Comparison of ENCODE assay signal across 16 cellular contexts in the genomic region with DNA sequence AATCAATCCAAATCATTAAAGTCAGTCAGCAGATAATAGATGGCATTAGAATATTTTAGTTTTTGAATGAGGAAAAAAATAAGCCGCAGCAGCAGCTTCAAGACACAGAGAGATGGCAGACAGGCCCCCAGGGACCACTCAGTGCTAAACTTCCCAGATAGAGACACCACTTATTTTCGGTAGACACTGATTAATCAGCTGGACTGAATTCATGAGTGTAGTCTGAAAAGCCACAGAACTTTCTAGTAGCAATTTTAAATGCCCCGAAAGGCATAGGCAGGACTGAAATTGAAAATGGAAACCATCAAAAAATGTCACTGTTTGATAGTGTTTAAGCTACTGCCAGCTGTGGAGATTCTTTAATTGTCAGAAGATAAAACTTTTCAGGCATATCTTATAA. TPM values are rescaled to one million over a fixed set of nuclear protein-coding genes. Genes with fewer than 3 reads are reported as not detected.
DNase-seq lines count a peak whose midpoint lies in the region; ATAC-seq and TF ChIP-seq lines count a peak whose summit lies in the region.
"Had no signal": no experiment of that assay in that cellular context is flagged by ENCODE, and none has a peak within 500 bp of the region (broad histone marks: within the 10 kb centered on the region; RNA-seq: fewer than 3 reads in every experiment).

No MANE protein-coding gene starts in this region.

- H3K27me3 Mint-ChIP-seq in activated T-cell treated with anti-CD3 and anti-CD28 coated beads, Interleukin-2, amount 50 U/mL, for 24 hours = no peaks in the 10 kb centered on the region
- no peaks in the 10 kb centered on the region for H3K27me3 Mint-ChIP-seq in neural progenitor cell (ENCODE audit: insufficient read depth, low read depth)

- H3K4me1 Mint-ChIP-seq in activated T-cell treated with anti-CD3 and anti-CD28 coated beads, Interleukin-2, amount 50 U/mL, for 24 hours (ENCODE audit: low read depth) = peaks cover 20% of the 10 kb centered on the region
- H3K4me1 Mint-ChIP-seq in neural progenitor cell = peaks cover 28% of the 10 kb centered on the region

- no peaks in the 10 kb centered on the region for H4K20me1 ChIP-seq in neural progenitor cell (ENCODE audit: low read depth)

- peaks cover 93% of the 10 kb centered on the region for H3K36me3 Mint-ChIP-seq in activated T-cell treated with anti-CD3 and anti-CD28 coated beads, Interleukin-2, amount 50 U/mL, for 24 hours (ENCODE audit: low read depth)
- H3K36me3 Mint-ChIP-seq in neural progenitor cell = peaks cover 21% of the 10 kb centered on the region

- H3K27me3 ChIP-seq in neural progenitor cell = no peaks in the 10 kb centered on the region
- H3K27me3 ChIP-seq: colonic mucosa had no signal

- no peak overlapping the region for H2AFZ ChIP-seq in neural progenitor cell (replicated peaks)

- H3K9me3 Mint-ChIP-seq in activated T-cell treated with anti-CD3 and anti-CD28 coated beads, Interleukin-2, amount 50 U/mL, for 24 hours = no peaks in the 10 kb centered on the region
- H3K9me3 Mint-ChIP-seq in neural progenitor cell = no peaks in the 10 kb centered on the region

- H3K9ac ChIP-seq in neural progenitor cell = no peak overlapping the region

- H3K36me3 ChIP-seq in neural progenitor cell = no peaks in the 10 kb centered on the region
- H3K36me3 ChIP-seq: colonic mucosa had no signal

- no peak overlapping the region for H3K4me3 Mint-ChIP-seq in activated T-cell treated with anti-CD3 and anti-CD28 coated beads, Interleukin-2, amount 50 U/mL, for 24 hours
- H3K4me3 Mint-ChIP-seq in neural progenitor cell = no peak overlapping the region

- ATAC-seq in GM21619 (IDR thresholded peaks at IDR 0.05; ENCODE audit: unreplicated experiment) (peak; percentile 75), HG03108 (IDR thresholded peaks at IDR 0.05; ENCODE audit: unreplicated experiment) (peak; percentile 81), left colon (no peak)
- ATAC-seq: HCT116 had no signal

- peak overlapping the region; percentile 45 for H3K4me2 ChIP-seq in neural progenitor cell

- intact Hi-C loops in left colon (cut with DNase I, micrococcal nuclease) = no loop called here

- H3K79me2 ChIP-seq in neural progenitor cell (ENCODE audit: low read depth) = no peaks in the 10 kb centered on the region

- no peaks in the 10 kb centered on the region for H3K9me3 ChIP-seq in neural progenitor cell (ENCODE audit: low read depth)
- H3K9me3 ChIP-seq: colonic mucosa had no signal

- peaks cover 18% of the 10 kb centered on the region for H3K4me1 ChIP-seq in neural progenitor cell
- H3K4me1 ChIP-seq: colonic mucosa had no signal

- H3F3A ChIP-seq in neural progenitor cell (ENCODE audit: low read depth) = peaks cover 10% of the 10 kb centered on the region

- DNase-seq in activated T-cell treated with anti-CD3 and anti-CD28 coated beads, Interleukin-2, amount 50 U/mL, for 24 hours = no peak
- no peak for DNase-seq in activated T-cell treated with anti-CD3 and anti-CD28 coated beads, Interleukin-2, amount 50 U/mL, for 1 hour
- no peak for DNase-seq in neural progenitor cell (ENCODE audit: low spot score)
- no peak for DNase-seq in left colon
- DNase-seq in KG1 (lab: John Stamatoyannopoulos, UW) = no peak
- DNase-seq in activated naive CD4-positive, alpha-beta T cell treated with Interleukin-2 at 50 U/mL for 16 hours = no peak
- DNase-seq: ACHN, colonic mucosa, mesendoderm, NCI-H1092 treated with DMSO at 0.1 percent for 48 hours had no signal

- H3K4me3 ChIP-seq in neural progenitor cell = no peak overlapping the region
- H3K4me3 ChIP-seq: colonic mucosa had no signal

- peak overlapping the region; percentile 66 for H3K27ac Mint-ChIP-seq in activated T-cell treated with anti-CD3 and anti-CD28 coated beads, Interleukin-2, amount 50 U/mL, for 24 hours
- no peak overlapping the region for H3K27ac Mint-ChIP-seq in neural progenitor cell

- no peak overlapping the region for H3K27ac ChIP-seq in neural progenitor cell
- H3K27ac ChIP-seq: colonic mucosa had no signal

- no peak for TF ChIP-seq CTCF in neural progenitor cell (IDR thresholded peaks at IDR 0.05)

RNA-seq across cellular contexts. Expression of a gene that starts 3.1 kb away (rescaled TPM):
- total RNA-seq in neural progenitor cell (ENCODE audit: low replicate concordance) = not detected in 2 replicates
- total RNA-seq in left colon = not detected
- total RNA-seq: colonic mucosa, osteoblast, RPMI7951, urinary bladder had no signal

RNA-seq across cellular contexts. Expression of a gene that starts 53.6 kb away (rescaled TPM):
- total RNA-seq in neural progenitor cell (ENCODE audit: low replicate concordance) (24.1 and 24.6 TPM in 2 replicates), left colon (10 to 100 TPM; 21.8 to 26.7 TPM)
